13 cellular contexts compared by ENCODE assay signal in the genomic region with DNA sequence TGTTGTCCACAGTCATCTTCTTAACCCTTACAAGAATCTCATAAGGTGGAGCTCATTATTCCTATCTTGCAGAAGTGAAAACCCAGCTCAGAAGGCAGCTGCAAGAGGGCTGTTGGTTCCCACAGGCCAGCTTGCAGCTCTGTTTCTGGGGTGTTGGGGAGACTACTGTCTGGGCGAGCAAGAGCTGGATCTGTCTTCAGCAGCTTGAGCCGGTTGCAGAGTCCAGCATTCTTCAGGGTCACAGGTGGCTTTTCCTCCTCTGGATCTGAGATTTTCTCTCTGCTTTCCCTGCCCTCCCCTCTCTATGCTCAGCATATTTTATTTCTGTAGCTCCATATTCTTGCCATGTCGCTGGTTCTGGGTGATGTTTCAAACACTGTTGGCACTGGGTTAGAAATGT.
DNase-seq lines count a peak whose midpoint lies in the region; ATAC-seq and TF ChIP-seq lines count a peak whose summit lies in the region.
"Had no signal": no experiment of that assay in that cellular context is flagged by ENCODE, and none has a peak within 500 bp of the region (broad histone marks: within the 10 kb centered on the region; RNA-seq: fewer than 3 reads in every experiment).

No MANE protein-coding gene starts in this region.

- H3K27ac ChIP-seq in H9 (ENCODE audit: insufficient read length, low read depth, low read length): no peak overlapping the region
- no peak overlapping the region for H3K27ac ChIP-seq in neural progenitor cell
- H3K27ac ChIP-seq in suprapubic skin: no peak overlapping the region
- H3K27ac ChIP-seq: A549, C4-2B had no signal

- no peak overlapping the region for H2AK5ac ChIP-seq in H9 (ENCODE audit: insufficient read length, low read length)

- no CpG with 5 or more reads among the region's 3 CpGs for WGBS in H9 (ENCODE audit: extremely low coverage, insufficient read length, low lambda C conversion rate)
- WGBS in suprapubic skin: 78% methylated on average over 3 of the region's 3 CpGs

- H3K4me1 Mint-ChIP-seq in H9 (peaks cover 9 to 19% of the 10 kb centered on the region in 2 experiments), T-helper 17 cell (peaks cover 11% of the 10 kb centered on the region), neural progenitor cell (peaks cover 47% of the 10 kb centered on the region)

- H3K4me2 ChIP-seq in H9 (ENCODE audit: insufficient read depth, insufficient read length, low read length) (no peak overlapping the region), neural progenitor cell (no peak overlapping the region)
- H3K4me2 ChIP-seq: A549 had no signal

- H2BK12ac ChIP-seq in H9 (ENCODE audit: insufficient read length, low read depth, low read length): no peak overlapping the region

- no peak for TF ChIP-seq POLR2A in suprapubic skin (IDR thresholded peaks at IDR 0.05)

- no peak overlapping the region for H2BK5ac ChIP-seq in H9 (ENCODE audit: insufficient read length, low read length)

- H3K4me1 ChIP-seq in H9 (ENCODE audit: insufficient read depth, low read length) (no peaks in the 10 kb centered on the region), neural progenitor cell (peaks cover 6% of the 10 kb centered on the region), suprapubic skin (peaks cover 10% of the 10 kb centered on the region)
- H3K4me1 ChIP-seq: BE2C had no signal

- H3K79me2 ChIP-seq in H9 (ENCODE audit: insufficient read depth, low read length) (no peaks in the 10 kb centered on the region), neural progenitor cell (ENCODE audit: low read depth) (no peaks in the 10 kb centered on the region)

- H3K4me3 ChIP-seq in neural progenitor cell (no peak overlapping the region), suprapubic skin (no peak overlapping the region)
- H3K4me3 ChIP-seq: A549 had no signal

- H4K20me1 ChIP-seq in H9 (ENCODE audit: control insufficient read depth, insufficient read depth, insufficient read length) (no peaks in the 10 kb centered on the region), neural progenitor cell (ENCODE audit: low read depth) (no peaks in the 10 kb centered on the region)

- H3K9me3 Mint-ChIP-seq in H9 (no peaks in the 10 kb centered on the region), neural progenitor cell (no peaks in the 10 kb centered on the region)

- H3T11ph ChIP-seq in H9 (ENCODE audit: low read length): no peak overlapping the region

- no peaks in the 10 kb centered on the region for H3K36me3 Mint-ChIP-seq in H9 (ENCODE audit: insufficient read depth in 1 of 3, low read depth in 3 of 3)
- no peaks in the 10 kb centered on the region for H3K36me3 Mint-ChIP-seq in T-helper 17 cell (ENCODE audit: low read depth)
- no peaks in the 10 kb centered on the region for H3K36me3 Mint-ChIP-seq in neural progenitor cell
- H3K36me3 Mint-ChIP-seq: CD4-positive, alpha-beta memory T cell had no signal

- no peaks in the 10 kb centered on the region for H3K36me3 ChIP-seq in neural progenitor cell
- no peaks in the 10 kb centered on the region for H3K36me3 ChIP-seq in suprapubic skin
- H3K36me3 ChIP-seq: BE2C had no signal

- no peak overlapping the region for H3K4ac ChIP-seq in H9 (ENCODE audit: low read depth, low read length)

- TF ChIP-seq CTCF in H9 (conservative IDR thresholded peaks at IDR 0.05) (no peak), neural progenitor cell (IDR thresholded peaks at IDR 0.05) (no peak), suprapubic skin (IDR thresholded peaks at IDR 0.05) (no peak)

- peaks cover 7% of the 10 kb centered on the region for H3K23me2 ChIP-seq in H9 (ENCODE audit: insufficient read length, low read depth, low read length, poor library complexity, severe bottlenecking)

- no peaks in the 10 kb centered on the region; the same call in 1 of the 2 replicates for H3K27me3 ChIP-seq in H9 (ENCODE audit: insufficient read depth, low read length)
- no peaks in the 10 kb centered on the region for H3K27me3 ChIP-seq in neural progenitor cell
- H3K27me3 ChIP-seq in suprapubic skin: peaks cover 21% of the 10 kb centered on the region
- H3K27me3 ChIP-seq: BE2C had no signal

- H3K27ac Mint-ChIP-seq in H9 (no peak overlapping the region), T-helper 17 cell (no peak overlapping the region), neural progenitor cell (peak overlapping the region; percentile 60)
- H3K27ac Mint-ChIP-seq: CD4-positive, alpha-beta memory T cell had no signal

- no peak overlapping the region for H3K14ac ChIP-seq in H9 (ENCODE audit: insufficient read depth, low read length)

- no peak for ATAC-seq in T-helper 17 cell
- no peak for ATAC-seq in GM18858 (IDR thresholded peaks at IDR 0.05; ENCODE audit: unreplicated experiment)
- ATAC-seq in HG02588 (IDR thresholded peaks at IDR 0.05; ENCODE audit: unreplicated experiment): no peak
- no peak for ATAC-seq in activated CD4-positive, CD25-positive, alpha-beta regulatory T cell treated with anti-CD3 and anti-CD28 coated beads, Interleukin-2, amount 50 U/mL, for 24 hours
- ATAC-seq: A549, HepG2 had no signal

- H4K5ac ChIP-seq in H9 (ENCODE audit: insufficient read length, low read depth, low read length): no peak overlapping the region

- no peak for TF ChIP-seq EP300 in suprapubic skin (IDR thresholded peaks at IDR 0.05)

- H3K23ac ChIP-seq in H9 (ENCODE audit: insufficient read length, low read depth, low read length): no peak overlapping the region

- H4K91ac ChIP-seq in H9 (ENCODE audit: insufficient read length, low read depth, low read length): no peak overlapping the region

- H3K4me3 Mint-ChIP-seq in H9 (no peak overlapping the region), T-helper 17 cell (peak overlapping the region; percentile 47), neural progenitor cell (no peak overlapping the region)
- H3K4me3 Mint-ChIP-seq: CD4-positive, alpha-beta memory T cell had no signal

- no peak overlapping the region for H4K8ac ChIP-seq in H9 (replicated peaks; ENCODE audit: insufficient read length, low read depth, low read length)

- peaks cover 34% of the 10 kb centered on the region for H3K27me3 Mint-ChIP-seq in H9 (ENCODE audit: low read depth)
- H3K27me3 Mint-ChIP-seq in T-helper 17 cell: peaks cover 20% of the 10 kb centered on the region
- peaks cover 12% of the 10 kb centered on the region for H3K27me3 Mint-ChIP-seq in neural progenitor cell (ENCODE audit: insufficient read depth, low read depth)

- no peak overlapping the region for H2BK120ac ChIP-seq in H9 (ENCODE audit: low read depth, low read length, poor library complexity, severe bottlenecking)

- DNase-seq in H9 (peak; percentile 23), T-helper 17 cell (no peak), neural progenitor cell (ENCODE audit: low spot score) (no peak), suprapubic skin (ENCODE audit: low spot score in 2 of 2) (peak; percentile 5 to 54)
- DNase-seq: BE2C; CD4-positive, alpha-beta memory T cell; DMS79 had no signal

- peaks cover 3% of the 10 kb centered on the region for H3F3A ChIP-seq in neural progenitor cell (ENCODE audit: low read depth)

- H2BK15ac ChIP-seq in H9 (ENCODE audit: low read depth, low read length): no peak overlapping the region

- H3K79me1 ChIP-seq in H9 (ENCODE audit: insufficient read depth, low read depth, low read length, poor library complexity, severe bottlenecking): no peaks in the 10 kb centered on the region

- no peak overlapping the region for H3K9ac ChIP-seq in H9 (ENCODE audit: extremely low read depth, insufficient read length, low read length)
- H3K9ac ChIP-seq in neural progenitor cell: no peak overlapping the region

- H2AFZ ChIP-seq in H9 (ENCODE audit: low read length): no peak overlapping the region
- no peak overlapping the region for H2AFZ ChIP-seq in neural progenitor cell (replicated peaks)

- H3K56ac ChIP-seq in H9 (ENCODE audit: insufficient read length, low read depth, low read length): no peak overlapping the region

- no peak overlapping the region for H3K18ac ChIP-seq in H9 (ENCODE audit: insufficient read length, low read depth, low read length)

- H3K9me3 ChIP-seq in H9 (ENCODE audit: control insufficient read depth, low read depth, low read length) (no peaks in the 10 kb centered on the region), T-helper 17 cell (ENCODE audit: control insufficient read depth, low read length, poor library complexity, severe bottlenecking) (no peaks in the 10 kb centered on the region), neural progenitor cell (ENCODE audit: low read depth) (no peaks in the 10 kb centered on the region), suprapubic skin (no peaks in the 10 kb centered on the region)
- H3K9me3 ChIP-seq: A549, BE2C had no signal

- H2BK20ac ChIP-seq in H9 (ENCODE audit: low read depth, low read length, poor library complexity, severe bottlenecking): no peak overlapping the region

Comparison
In these comparisons a context has a peak if more than half of its experiments do, and no peak if none do; other contexts are left out.
1. DNase-seq: peak in H9 (single experiment) and suprapubic skin (2 of 2); none in T-helper 17 cell (0 of 3) and neural progenitor cell (single experiment).